In genomic region chr6:118551063-118551672, GRCh38 we compare ENCODE assay signal across 8 cellular contexts. TPM values are rescaled to one million over a fixed set of nuclear protein-coding genes. Genes with fewer than 3 reads are reported as not detected.
DNase-seq lines count a peak whose midpoint lies in the region; ATAC-seq and TF ChIP-seq lines count a peak whose summit lies in the region.

No MANE protein-coding gene starts in this region.

- peak; percentile 79 for ATAC-seq in activated CD4-positive, alpha-beta T cell treated with anti-CD3 and anti-CD28 coated beads for 36 hours
- peak; percentile 89 for ATAC-seq in GM21723 (IDR thresholded peaks at IDR 0.05; ENCODE audit: unreplicated experiment)

- intact Hi-C loops in activated CD4-positive, alpha-beta T cell treated with anti-CD3 and anti-CD28 coated beads for 36 hours (cut with DNase I, micrococcal nuclease) = loop anchor here (1.0 to 10.0 kb wide), 6 partner anchors 251 to 709 kb away; no protein-coding TSS in a partner anchor
- intact Hi-C loops in activated T-helper 2 cell treated with anti-CD3 and anti-CD28 coated beads, Interferon-gamma antibody, Interleukin-2, Interleukin-4, amounts not matched to agents 10 μg/mL and 5 μg/mL and 100 μg/mL, durations not matched to agents 14 hours and 24 hours and 36 hours (cut with micrococcal nuclease) = loop anchor here (1.0 to 2.0 kb wide), 2 partner anchors 267 to 574 kb away; no protein-coding TSS in a partner anchor

- DNase-seq in activated CD4-positive, alpha-beta T cell treated with anti-CD3 and anti-CD28 coated beads for 36 hours = no peak
- no peak for DNase-seq in activated CD4-positive, alpha-beta T cell treated with anti-CD3 and anti-CD28 coated beads, Interleukin-2, amount 50 U/mL, for 1 hour
- DNase-seq in KBM-7 (peak; percentile 54), RWPE1 (ENCODE audit: low spot score) (peak; percentile 45), endodermal cell (no peak)
- no peak for DNase-seq in activated T-helper 2 cell treated with anti-CD3 and anti-CD28 coated beads, Interferon-gamma antibody, Interleukin-2, Interleukin-4, amounts not matched to agents 10 μg/mL and 5 μg/mL and 100 μg/mL, durations not matched to agents 14 hours and 24 hours and 36 hours (ENCODE audit: low spot score)

- POLR2A ChIA-PET in activated CD4-positive, alpha-beta T cell treated with anti-CD3 and anti-CD28 coated beads for 36 hours (lab: Charles Lee) = interaction anchor here (0.7 kb wide), 1 partner anchor 252 kb away, joined by 4 read pairs; no protein-coding TSS in a partner anchor
- POLR2A ChIA-PET in RWPE1 (lab: Yijun Ruan, JAX; ENCODE audit: low non-redundant PET) = no interaction called here

- H3K4me1 ChIP-seq in endodermal cell (ENCODE audit: control insufficient read depth, insufficient read depth, low read length) (no peaks in the 10 kb centered on the region), muscle layer of colon (ENCODE audit: insufficient read depth, low read length) (peaks cover 5% of the 10 kb centered on the region)

- no peaks in the 10 kb centered on the region for H3K36me3 ChIP-seq in endodermal cell (ENCODE audit: control insufficient read depth, insufficient read depth, low read length)
- H3K36me3 ChIP-seq in muscle layer of colon (ENCODE audit: insufficient read depth, low read length) = no peaks in the 10 kb centered on the region

- peaks cover 9% of the 10 kb centered on the region for H3K36me3 Mint-ChIP-seq in activated CD4-positive, alpha-beta T cell treated with anti-CD3 and anti-CD28 coated beads for 36 hours (ENCODE audit: low read depth)
- peaks cover 2% of the 10 kb centered on the region for H3K36me3 Mint-ChIP-seq in endodermal cell (ENCODE audit: low read depth)
- H3K36me3 Mint-ChIP-seq in activated T-helper 2 cell treated with anti-CD3 and anti-CD28 coated beads, Interferon-gamma antibody, Interleukin-2, Interleukin-4, amounts not matched to agents 10 μg/mL and 5 μg/mL and 100 μg/mL, durations not matched to agents 14 hours and 24 hours and 36 hours (ENCODE audit: low read depth) = peaks cover 10% of the 10 kb centered on the region

- peak; percentile 66 for TF ChIP-seq CTCF in RWPE1 (conservative IDR thresholded peaks at IDR 0.05; ENCODE audit: low read depth)
- TF ChIP-seq CTCF in endodermal cell (conservative IDR thresholded peaks at IDR 0.05) = peak; percentile 81

- H3K27me3 ChIP-seq in endodermal cell (ENCODE audit: control insufficient read depth, insufficient read depth, low read length, poor library complexity, severe bottlenecking) (no peaks in the 10 kb centered on the region), muscle layer of colon (ENCODE audit: control insufficient read depth in 1 of 2, insufficient read depth in 2 of 2, low read length in 2 of 2) (no peaks in the 10 kb centered on the region)

- peaks cover 26% of the 10 kb centered on the region for H3K4me1 Mint-ChIP-seq in activated CD4-positive, alpha-beta T cell treated with anti-CD3 and anti-CD28 coated beads for 36 hours
- H3K4me1 Mint-ChIP-seq in endodermal cell = no peaks in the 10 kb centered on the region
- peaks cover 21% of the 10 kb centered on the region for H3K4me1 Mint-ChIP-seq in activated T-helper 2 cell treated with anti-CD3 and anti-CD28 coated beads, Interferon-gamma antibody, Interleukin-2, Interleukin-4, amounts not matched to agents 10 μg/mL and 5 μg/mL and 100 μg/mL, durations not matched to agents 14 hours and 24 hours and 36 hours (ENCODE audit: low read depth)

- 17 to 42% methylated on average over 1 to 2 of the region's 2 CpGs for WGBS in endodermal cell (ENCODE audit: insufficient coverage in 1 of 2, insufficient read length in 1 of 2), 2 experiments

- H3K27me3 Mint-ChIP-seq in activated CD4-positive, alpha-beta T cell treated with anti-CD3 and anti-CD28 coated beads for 36 hours = no peaks in the 10 kb centered on the region
- H3K27me3 Mint-ChIP-seq in endodermal cell (ENCODE audit: insufficient read depth) = no peaks in the 10 kb centered on the region
- no peaks in the 10 kb centered on the region for H3K27me3 Mint-ChIP-seq in activated T-helper 2 cell treated with anti-CD3 and anti-CD28 coated beads, Interferon-gamma antibody, Interleukin-2, Interleukin-4, amounts not matched to agents 10 μg/mL and 5 μg/mL and 100 μg/mL, durations not matched to agents 14 hours and 24 hours and 36 hours (ENCODE audit: low read depth)

- no peaks in the 10 kb centered on the region for H3K9me3 Mint-ChIP-seq in activated CD4-positive, alpha-beta T cell treated with anti-CD3 and anti-CD28 coated beads for 36 hours (ENCODE audit: low read depth)
- H3K9me3 Mint-ChIP-seq in endodermal cell = no peaks in the 10 kb centered on the region
- H3K9me3 Mint-ChIP-seq in activated T-helper 2 cell treated with anti-CD3 and anti-CD28 coated beads, Interferon-gamma antibody, Interleukin-2, Interleukin-4, amounts not matched to agents 10 μg/mL and 5 μg/mL and 100 μg/mL, durations not matched to agents 14 hours and 24 hours and 36 hours = no peaks in the 10 kb centered on the region

- H3K9me3 ChIP-seq in endodermal cell (ENCODE audit: control insufficient read depth, low read length) (no peaks in the 10 kb centered on the region), muscle layer of colon (ENCODE audit: low read length) (no peaks in the 10 kb centered on the region)

- H3K27ac ChIP-seq in RWPE1 = no peak overlapping the region
- H3K27ac ChIP-seq in endodermal cell (ENCODE audit: low read depth, low read length) = no peak overlapping the region
- H3K27ac ChIP-seq in muscle layer of colon (ENCODE audit: low read depth, low read length) = peak overlapping the region; percentile 86

- H3K27ac Mint-ChIP-seq in activated CD4-positive, alpha-beta T cell treated with anti-CD3 and anti-CD28 coated beads for 36 hours = peak overlapping the region; percentile 45
- no peak overlapping the region for H3K27ac Mint-ChIP-seq in endodermal cell
- no peak overlapping the region for H3K27ac Mint-ChIP-seq in activated T-helper 2 cell treated with anti-CD3 and anti-CD28 coated beads, Interferon-gamma antibody, Interleukin-2, Interleukin-4, amounts not matched to agents 10 μg/mL and 5 μg/mL and 100 μg/mL, durations not matched to agents 14 hours and 24 hours and 36 hours

- CTCF ChIA-PET in activated CD4-positive, alpha-beta T cell treated with anti-CD3 and anti-CD28 coated beads for 36 hours (lab: Charles Lee) = interaction anchor here (0.5 to 1.2 kb wide), 8 partner anchors 9 to 249 kb away, joined by 3 to 5 read pairs (median 4); no protein-coding TSS in a partner anchor
- CTCF ChIA-PET in RWPE1 (lab: Yijun Ruan, JAX) = interaction anchor here (0.6 to 0.7 kb wide), 2 partner anchors 277 to 1119 kb away, joined by 3 to 7 read pairs; no protein-coding TSS in a partner anchor

- in situ Hi-C loops in KBM-7 (cut with MboI; ENCODE audit: low pct_unique_long_range_greater_than_20kb, low sequenced_read_pairs) = no loop called here

- H3K9ac ChIP-seq in endodermal cell (ENCODE audit: extremely low read depth, low read length, poor library complexity, severe bottlenecking) = no peak overlapping the region
- peak overlapping the region; percentile 12 for H3K9ac ChIP-seq in muscle layer of colon (ENCODE audit: low read length)

- H3K4me3 ChIP-seq in endodermal cell (ENCODE audit: low read length) (no peak overlapping the region), muscle layer of colon (ENCODE audit: low read depth in 1 of 2, low read length in 2 of 2) (peak overlapping the region; percentile 15 to 47)

- H3K4me3 Mint-ChIP-seq in activated CD4-positive, alpha-beta T cell treated with anti-CD3 and anti-CD28 coated beads for 36 hours = no peak overlapping the region
- H3K4me3 Mint-ChIP-seq in endodermal cell = no peak overlapping the region
- no peak overlapping the region for H3K4me3 Mint-ChIP-seq in activated T-helper 2 cell treated with anti-CD3 and anti-CD28 coated beads, Interferon-gamma antibody, Interleukin-2, Interleukin-4, amounts not matched to agents 10 μg/mL and 5 μg/mL and 100 μg/mL, durations not matched to agents 14 hours and 24 hours and 36 hours (ENCODE audit: low read depth)

RNA-seq across cellular contexts. Expression of gene PLN, which starts 3.1 kb away (rescaled TPM):
- total RNA-seq in activated CD4-positive, alpha-beta T cell treated with anti-CD3 and anti-CD28 coated beads for 36 hours = not detected
- total RNA-seq in endodermal cell = not detected
- polyA plus RNA-seq in endodermal cell (2013, experiment 1 of 2) = not detected
- polyA plus RNA-seq in endodermal cell (2013, experiment 2 of 2) = 0.17 TPM
- not detected in 2 replicates for total RNA-seq in activated T-helper 2 cell treated with anti-CD3 and anti-CD28 coated beads, Interferon-gamma antibody, Interleukin-2, Interleukin-4, amounts not matched to agents 10 μg/mL and 5 μg/mL and 100 μg/mL, durations not matched to agents 14 hours and 24 hours and 36 hours

Comparison
In these comparisons a context has a peak if more than half of its experiments do, and no peak if none do; other contexts are left out.
1. DNase-seq: peak in KBM-7 (single experiment) and RWPE1 (single experiment); none in activated CD4-positive, alpha-beta T cell treated with anti-CD3 and anti-CD28 coated beads for 36 hours (single experiment), activated CD4-positive, alpha-beta T cell treated with anti-CD3 and anti-CD28 coated beads, Interleukin-2, amount 50 U/mL, for 1 hour (single experiment), endodermal cell (single experiment) and activated T-helper 2 cell treated with anti-CD3 and anti-CD28 coated beads, Interferon-gamma antibody, Interleukin-2, Interleukin-4, amounts not matched to agents 10 μg/mL and 5 μg/mL and 100 μg/mL, durations not matched to agents 14 hours and 24 hours and 36 hours (single experiment).